17 cellular contexts compared by ENCODE assay signal in the genomic region with DNA sequence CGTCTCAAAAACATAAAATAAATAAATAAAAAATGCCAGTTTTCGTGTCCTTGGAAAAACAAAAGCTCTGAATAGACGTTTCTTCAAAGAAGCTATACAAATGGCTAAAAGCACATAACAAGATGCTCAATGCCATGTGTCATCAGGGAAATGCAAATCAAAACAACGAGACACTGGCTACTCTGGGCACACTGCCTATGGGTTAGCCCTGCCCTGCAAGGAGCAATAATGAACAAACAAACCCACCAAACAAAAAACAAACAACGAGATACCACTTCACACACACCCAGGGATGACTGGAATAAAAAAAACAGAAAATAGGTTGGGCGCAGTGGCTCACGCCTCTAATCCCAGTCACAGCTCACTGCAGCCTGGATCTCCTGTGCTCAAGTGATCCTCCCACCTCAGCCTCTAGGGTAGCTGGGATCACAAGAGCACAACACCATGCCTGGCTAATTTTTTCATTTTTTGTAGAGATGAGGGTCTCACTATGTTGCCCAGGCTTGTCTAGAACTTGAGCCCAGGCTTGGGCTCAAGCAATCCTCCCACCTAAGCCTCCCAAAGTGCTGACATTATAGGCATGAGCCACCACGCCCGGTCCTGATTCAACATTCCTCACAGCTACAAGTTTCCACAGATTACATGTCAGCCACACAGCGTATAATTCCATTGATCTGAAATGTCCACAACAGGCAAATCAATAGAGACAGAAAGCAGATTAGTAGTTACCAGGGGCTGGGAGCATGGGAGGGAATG. TPM values are rescaled to one million over a fixed set of nuclear protein-coding genes. Genes with fewer than 3 reads are reported as not detected.
A peak's percentile ranks its signal among the peaks of the same experiment; 100 is the strongest.
DNase-seq lines count a peak whose midpoint lies in the region; ATAC-seq and TF ChIP-seq lines count a peak whose summit lies in the region.
"Had no signal": no experiment of that assay in that cellular context is flagged by ENCODE, and none has a peak within 500 bp of the region (broad histone marks: within the 10 kb centered on the region; RNA-seq: fewer than 3 reads in every experiment).

No MANE protein-coding gene starts in this region.

- no peaks in the 10 kb centered on the region for H3K27me3 Mint-ChIP-seq in activated naive CD8-positive, alpha-beta T cell
- H3K27me3 Mint-ChIP-seq in activated naive CD8-positive, alpha-beta T cell treated with anti-CD3 and anti-CD28 coated beads for 36 hours: no peaks in the 10 kb centered on the region
- H3K27me3 Mint-ChIP-seq in endothelial cell (ENCODE audit: unreplicated experiment): peaks cover 24% of the 10 kb centered on the region

- H3K9me3 Mint-ChIP-seq in activated naive CD8-positive, alpha-beta T cell (ENCODE audit: low read depth): no peaks in the 10 kb centered on the region
- H3K9me3 Mint-ChIP-seq in activated naive CD8-positive, alpha-beta T cell treated with anti-CD3 and anti-CD28 coated beads for 36 hours: no peaks in the 10 kb centered on the region
- no peaks in the 10 kb centered on the region for H3K9me3 Mint-ChIP-seq in endothelial cell (ENCODE audit: unreplicated experiment)

- H3K27ac ChIP-seq in RWPE1 (peak overlapping the region; percentile 72), substantia nigra (ENCODE audit: low read depth, low read length, poor library complexity, severe bottlenecking) (peak overlapping the region; percentile 21)
- H3K27ac ChIP-seq: brain microvascular endothelial cell, sigmoid colon, tibial nerve had no signal

- peak overlapping the region; percentile 46 for H3K27ac Mint-ChIP-seq in activated naive CD8-positive, alpha-beta T cell
- H3K27ac Mint-ChIP-seq in activated naive CD8-positive, alpha-beta T cell treated with anti-CD3 and anti-CD28 coated beads for 36 hours: no peak overlapping the region
- peak overlapping the region; percentile 23 for H3K27ac Mint-ChIP-seq in endothelial cell (ENCODE audit: unreplicated experiment)

- POLR2A ChIA-PET in RWPE1 (lab: Yijun Ruan, JAX; ENCODE audit: low non-redundant PET): interaction anchor here (0.6 kb wide), 2 partner anchors 15 to 97 kb away, joined by 3 to 7 read pairs; no protein-coding TSS in a partner anchor

- no peak overlapping the region for H3K4me3 Mint-ChIP-seq in activated naive CD8-positive, alpha-beta T cell
- H3K4me3 Mint-ChIP-seq in activated naive CD8-positive, alpha-beta T cell treated with anti-CD3 and anti-CD28 coated beads for 36 hours: no peak overlapping the region
- H3K4me3 Mint-ChIP-seq in endothelial cell (ENCODE audit: unreplicated experiment): no peak overlapping the region

- TF ChIP-seq CTCF in RWPE1 (conservative IDR thresholded peaks at IDR 0.05; ENCODE audit: low read depth): no peak
- no peak for TF ChIP-seq CTCF in endothelial cell (IDR thresholded peaks at IDR 0.05; ENCODE audit: unreplicated experiment)

- DNase-seq in activated naive CD8-positive, alpha-beta T cell treated with anti-CD3 and anti-CD28 coated beads for 36 hours: no peak
- no peak for DNase-seq in RWPE1 (ENCODE audit: low spot score)
- DNase-seq in endothelial cell (ENCODE audit: low spot score): no peak
- peak in 1 of 49 donors; percentile 6 for DNase-seq in substantia nigra (lab: John Stamatoyannopoulos, UW)
- no peak for DNase-seq in activated CD4-positive, CD25-positive, alpha-beta regulatory T cell (lab: John Stamatoyannopoulos, UW)
- no peak for DNase-seq in KG1 (lab: John Stamatoyannopoulos, UW)
- DNase-seq: activated effector memory CD4-positive, alpha-beta T cell treated with anti-CD3 and anti-CD28 coated beads, Interleukin-2, amount 50 U/mL, for 16 hours; brain microvascular endothelial cell; foreskin melanocyte; NCI-H1105 treated with DMSO at 0.1 percent for 48 hours; sigmoid colon; stimulated activated CD4-positive, alpha-beta T cell treated with anti-CD3 and anti-CD28 coated beads, Interleukin-4, amount 100 ng/mL, for 4 hours had no signal

- no peaks in the 10 kb centered on the region for H3K36me3 Mint-ChIP-seq in activated naive CD8-positive, alpha-beta T cell
- peaks cover 4% of the 10 kb centered on the region for H3K36me3 Mint-ChIP-seq in activated naive CD8-positive, alpha-beta T cell treated with anti-CD3 and anti-CD28 coated beads for 36 hours
- peaks cover 19% of the 10 kb centered on the region for H3K36me3 Mint-ChIP-seq in endothelial cell (ENCODE audit: low read depth, unreplicated experiment)

- H3K4me1 Mint-ChIP-seq in activated naive CD8-positive, alpha-beta T cell (ENCODE audit: low read depth): peaks cover 2% of the 10 kb centered on the region
- H3K4me1 Mint-ChIP-seq in activated naive CD8-positive, alpha-beta T cell treated with anti-CD3 and anti-CD28 coated beads for 36 hours: peaks cover 2% of the 10 kb centered on the region
- H3K4me1 Mint-ChIP-seq in endothelial cell (ENCODE audit: unreplicated experiment): no peaks in the 10 kb centered on the region

- no peak for ATAC-seq in GM19328 (IDR thresholded peaks at IDR 0.05; ENCODE audit: unreplicated experiment)

- CTCF ChIA-PET in RWPE1 (lab: Yijun Ruan, JAX): interaction anchor here (4.2 kb wide), 1 partner anchor 8 kb away, joined by 48 read pairs; no protein-coding TSS in a partner anchor

RNA-seq across cellular contexts. Expression of a gene that starts 15.5 kb away (rescaled TPM):
- total RNA-seq in activated naive CD8-positive, alpha-beta T cell treated with anti-CD3 and anti-CD28 coated beads for 36 hours: 10 to 100 TPM; 29.6 to 32.7 TPM
- total RNA-seq in endothelial cell (ENCODE audit: unreplicated experiment): 68.5 TPM

RNA-seq across cellular contexts. Expression of a gene that starts 34.2 kb away (rescaled TPM):
- total RNA-seq in activated naive CD8-positive, alpha-beta T cell treated with anti-CD3 and anti-CD28 coated beads for 36 hours: 100 to 1,000 TPM in 1 of 2 experiments, 10 to 100 TPM in 1; 96.1 to 101 TPM
- 60.7 TPM for total RNA-seq in endothelial cell (ENCODE audit: unreplicated experiment)

RNA-seq across cellular contexts. Expression of a gene that starts 56.0 kb away (rescaled TPM):
- not detected for total RNA-seq in activated naive CD8-positive, alpha-beta T cell treated with anti-CD3 and anti-CD28 coated beads for 36 hours
- total RNA-seq in endothelial cell (ENCODE audit: unreplicated experiment): not detected
- total RNA-seq: lung microvascular endothelial cell, SK-MEL-5 had no signal
